27 cellular contexts compared by ENCODE assay signal in the genomic region with DNA sequence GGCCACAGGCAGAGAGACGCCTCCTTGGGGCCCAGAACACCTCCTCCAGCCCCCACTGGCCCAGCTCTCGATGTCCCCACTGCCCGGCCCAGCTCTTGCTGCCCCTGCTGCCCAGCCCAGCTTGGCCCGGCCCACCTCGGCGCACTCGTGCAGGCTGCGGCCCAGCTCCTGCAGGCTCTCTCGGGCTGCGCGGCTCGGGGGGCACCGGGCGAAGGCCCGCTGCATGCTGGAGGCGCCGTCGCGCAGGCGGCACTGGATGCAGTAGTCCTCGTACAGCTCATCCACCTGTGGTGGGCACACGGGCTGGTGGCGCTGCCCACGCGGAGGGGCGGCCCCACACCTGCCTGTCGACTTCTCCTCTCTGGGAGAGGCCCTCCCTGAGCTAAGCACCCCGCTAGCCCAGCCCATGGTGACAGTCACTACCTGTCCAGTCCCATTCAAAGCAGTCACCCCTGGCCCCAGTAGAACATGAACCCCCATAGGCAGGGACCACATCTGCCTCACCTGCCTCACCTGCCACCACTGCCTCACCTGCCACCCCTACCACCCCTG.
"Had no signal": no experiment of that assay in that cellular context is flagged by ENCODE, and none has a peak within 500 bp of the region (broad histone marks: within the 10 kb centered on the region; RNA-seq: fewer than 3 reads in every experiment).

No MANE protein-coding gene starts in this region.

- H3K27ac Mint-ChIP-seq: dendritic cell treated with granulocyte-macrophage colony-stimulating factor and Interleukin-4, amounts not matched to agents 40 ng/mL and 50 ng/mL, for 4 days; naive thymus-derived CD4-positive, alpha-beta T cell; nephron; stimulated activated effector memory CD8-positive, alpha-beta T cell treated with anti-CD3 and anti-CD28 coated beads, Interleukin-12 subunit alpha, Interleukin-12 subunit beta, amount 100 ng/mL, for 72 hours had no signal

- H3K9me3 Mint-ChIP-seq: dendritic cell treated with granulocyte-macrophage colony-stimulating factor and Interleukin-4, amounts not matched to agents 40 ng/mL and 50 ng/mL, for 4 days; naive thymus-derived CD4-positive, alpha-beta T cell; nephron; neural progenitor cell; stimulated activated effector memory CD8-positive, alpha-beta T cell treated with anti-CD3 and anti-CD28 coated beads, Interleukin-12 subunit alpha, Interleukin-12 subunit beta, amount 100 ng/mL, for 72 hours had no signal

- H3K4me1 ChIP-seq: colonic mucosa, foreskin keratinocyte, gastroesophageal sphincter, tibial nerve, upper lobe of left lung had no signal

- H3K27ac ChIP-seq: colonic mucosa, esophagus muscularis mucosa, foreskin keratinocyte, gastroesophageal sphincter, heart left ventricle, hepatocyte, neural progenitor cell, ovary, thoracic aorta, tibial nerve, upper lobe of left lung had no signal

- H3K9me3 ChIP-seq: colonic mucosa, esophagus muscularis mucosa, gastroesophageal sphincter, heart left ventricle, ovary, thoracic aorta, tibial nerve, upper lobe of left lung had no signal

- H3K9ac ChIP-seq: neural progenitor cell had no signal

- H3K4me3 Mint-ChIP-seq: dendritic cell treated with granulocyte-macrophage colony-stimulating factor and Interleukin-4, amounts not matched to agents 40 ng/mL and 50 ng/mL, for 4 days; naive thymus-derived CD4-positive, alpha-beta T cell; nephron; neural progenitor cell; stimulated activated effector memory CD8-positive, alpha-beta T cell treated with anti-CD3 and anti-CD28 coated beads, Interleukin-12 subunit alpha, Interleukin-12 subunit beta, amount 100 ng/mL, for 72 hours had no signal

- DNase-seq: colonic mucosa; effector CD8-positive, alpha-beta T cell; foreskin keratinocyte; heart left ventricle; kidney; mesendoderm; midbrain; naive thymus-derived CD4-positive, alpha-beta T cell; nucleus accumbens; ovary; retina; stimulated activated CD4-positive, alpha-beta T cell treated with anti-CD3 and anti-CD28 coated beads, Interleukin-12 subunit alpha, Interleukin-12 subunit beta, amount 100 ng/mL, for 4 hours; stimulated activated CD4-positive, alpha-beta T cell treated with anti-CD3 and anti-CD28 coated beads, Interleukin-1b, Interleukin-23, amount 100 ng/mL, for 48 hours; stimulated activated CD4-positive, alpha-beta T cell treated with anti-CD3 and anti-CD28 coated beads, Interleukin-4, amount 100 ng/mL, for 1 hour; stimulated activated naive CD4-positive, alpha-beta T cell treated with Interleukin-2 at 50 U/mL for 16 hours had no signal

- H3K4me1 Mint-ChIP-seq: naive thymus-derived CD4-positive, alpha-beta T cell; nephron; neural progenitor cell; stimulated activated effector memory CD8-positive, alpha-beta T cell treated with anti-CD3 and anti-CD28 coated beads, Interleukin-12 subunit alpha, Interleukin-12 subunit beta, amount 100 ng/mL, for 72 hours had no signal

- H3K27me3 Mint-ChIP-seq: dendritic cell treated with granulocyte-macrophage colony-stimulating factor and Interleukin-4, amounts not matched to agents 40 ng/mL and 50 ng/mL, for 4 days had no signal

- H3K27me3 ChIP-seq: colonic mucosa, esophagus muscularis mucosa, foreskin keratinocyte, gastroesophageal sphincter, heart left ventricle, hepatocyte, neural progenitor cell, ovary, tibial nerve, upper lobe of left lung had no signal

- H3K4me3 ChIP-seq: colonic mucosa, esophagus muscularis mucosa, gastroesophageal sphincter, heart left ventricle, hepatocyte, neural progenitor cell, ovary, smooth muscle cell, thoracic aorta, tibial nerve, upper lobe of left lung had no signal

- H3K4me2 ChIP-seq: hepatocyte, neural progenitor cell, smooth muscle cell had no signal

- ATAC-seq: foreskin keratinocyte; gastroesophageal sphincter; naive thymus-derived CD4-positive, alpha-beta T cell; sciatic nerve; stimulated activated effector memory CD8-positive, alpha-beta T cell treated with anti-CD3 and anti-CD28 coated beads, Interleukin-12 subunit alpha, Interleukin-12 subunit beta, amount 100 ng/mL, for 72 hours had no signal

- H3K36me3 ChIP-seq: colonic mucosa, neural progenitor cell, ovary, thoracic aorta had no signal

- H2AFZ ChIP-seq: hepatocyte, neural progenitor cell had no signal
